34 cellular contexts compared by ENCODE assay signal in the genomic region with DNA sequence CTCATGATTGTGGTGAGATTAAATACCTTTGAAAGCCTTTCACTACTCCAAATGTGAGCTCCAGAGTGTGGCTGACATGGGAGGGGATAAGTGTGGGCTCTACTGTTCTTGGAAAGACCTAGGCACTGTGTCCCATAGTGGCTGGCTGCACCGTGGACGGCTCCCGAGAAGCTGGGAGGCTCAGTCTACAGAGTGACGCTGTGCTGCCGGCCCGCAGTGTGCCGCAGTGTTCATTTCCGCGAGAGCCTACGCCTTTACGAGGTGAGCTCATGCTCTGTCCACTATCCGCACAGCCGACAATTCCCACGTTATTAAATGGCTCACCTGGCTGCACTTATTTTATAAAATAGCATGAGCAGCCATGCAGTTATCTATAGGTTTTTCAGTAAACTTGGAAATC.
"Had no signal": no experiment of that assay in that cellular context is flagged by ENCODE, and none has a peak within 500 bp of the region (broad histone marks: within the 10 kb centered on the region; RNA-seq: fewer than 3 reads in every experiment).

No MANE protein-coding gene starts in this region.

- H3K27me3 ChIP-seq: MG63 had no signal

- DNase-seq: Karpas-422, Kasumi-1, MG63, MM.1S, MV-4-11, NCI-H1048, NCI-H1092, NCI-H1092 treated with DMSO at 0.1 percent for 48 hours, NCI-H1105, NCI-H1105 treated with DMSO at 0.1 percent for 48 hours, NCI-H1417, NCI-H1417 treated with DMSO at 0.1 percent for 48 hours, NCI-H1436, NCI-H1436 treated with DMSO at 0.1 percent for 48 hours, NCI-H146, NCI-H1694, NCI-H1694 treated with DMSO at 0.1 percent for 48 hours, NCI-H187, NCI-H187 treated with DMSO at 0.1 percent for 48 hours, NCI-H1930, NCI-H2029, NCI-H2029 treated with DMSO at 0.1 percent for 48 hours, NCI-H2081, NCI-H2081 treated with DMSO at 0.1 percent for 48 hours, NCI-H2107, NCI-H2171, NCI-H2171 treated with DMSO at 0.1 percent for 48 hours, NCI-H2227 treated with DMSO at 0.1 percent for 48 hours, NCI-H226, NCI-H345, NCI-H446, NCI-H446 treated with DMSO at 0.1 percent for 48 hours, NCI-H510A had no signal

- H3K27ac ChIP-seq: KMS-11 had no signal

- H3K9me3 ChIP-seq: MG63 had no signal

- H3K36me3 ChIP-seq: MG63 had no signal

- H3K4me3 ChIP-seq: MG63 had no signal
